29 cellular contexts compared by ENCODE assay signal in the genomic region with DNA sequence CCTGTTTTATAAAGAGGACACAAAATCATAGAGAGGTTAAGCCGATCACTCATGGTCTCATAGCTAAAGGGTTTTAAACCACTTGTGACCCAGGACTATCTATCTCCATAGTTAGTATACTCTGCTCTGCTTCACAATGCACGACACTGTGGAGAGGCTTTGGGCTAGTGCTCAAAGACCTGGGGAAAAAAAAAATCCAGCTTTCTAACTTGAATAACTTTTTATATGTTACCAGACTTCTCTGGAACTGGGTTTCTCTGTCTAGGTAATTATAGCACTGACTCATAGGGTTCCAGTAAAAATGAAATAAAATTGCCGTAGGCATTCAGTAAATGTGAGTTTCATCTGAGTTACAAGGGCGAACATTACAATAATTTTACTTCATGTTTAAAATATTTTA.
"Had no signal": no experiment of that assay in that cellular context is flagged by ENCODE, and none has a peak within 500 bp of the region (broad histone marks: within the 10 kb centered on the region; RNA-seq: fewer than 3 reads in every experiment).

No MANE protein-coding gene starts in this region.

- H3K36me3 Mint-ChIP-seq: immature natural killer cell; naive thymus-derived CD8-positive, alpha-beta T cell; neural progenitor cell; stimulated activated memory B cell treated with anti-CD40 and anti-IgM and Interleukin-4, amounts not matched to agents 10 μg/mL and 1 μg/mL and 100 μg/mL, for 72 hours; type B pancreatic cell had no signal

- H3K4me1 Mint-ChIP-seq: immature natural killer cell; naive thymus-derived CD8-positive, alpha-beta T cell; nephron; neural progenitor cell; stimulated activated memory B cell treated with anti-CD40 and anti-IgM and Interleukin-4, amounts not matched to agents 10 μg/mL and 1 μg/mL and 100 μg/mL, for 72 hours; stimulated activated naive CD8-positive, alpha-beta T cell treated with anti-CD3 and anti-CD28 coated beads, Interleukin-15, amount 100 ng/mL, for 72 hours had no signal

- H3K27ac Mint-ChIP-seq: immature natural killer cell; naive thymus-derived CD8-positive, alpha-beta T cell; nephron; neural progenitor cell; stimulated activated memory B cell treated with anti-CD40 and anti-IgM and Interleukin-4, amounts not matched to agents 10 μg/mL and 1 μg/mL and 100 μg/mL, for 72 hours; stimulated activated naive CD8-positive, alpha-beta T cell treated with anti-CD3 and anti-CD28 coated beads, Interleukin-15, amount 100 ng/mL, for 72 hours; type B pancreatic cell had no signal

- H3K27me3 Mint-ChIP-seq: naive thymus-derived CD8-positive, alpha-beta T cell; stimulated activated memory B cell treated with anti-CD40 and anti-IgM and Interleukin-4, amounts not matched to agents 10 μg/mL and 1 μg/mL and 100 μg/mL, for 72 hours; stimulated activated naive CD8-positive, alpha-beta T cell treated with anti-CD3 and anti-CD28 coated beads, Interleukin-15, amount 100 ng/mL, for 72 hours; type B pancreatic cell had no signal

- H3K4me1 ChIP-seq: left lung, lower lobe of right lung, neural progenitor cell, parathyroid adenoma, psoas muscle, right atrium auricular region, right lobe of liver, tibial nerve, uterus had no signal

- H2AFZ ChIP-seq: neural progenitor cell, parathyroid adenoma had no signal

- H3K9me3 Mint-ChIP-seq: stimulated activated memory B cell treated with anti-CD40 and anti-IgM and Interleukin-4, amounts not matched to agents 10 μg/mL and 1 μg/mL and 100 μg/mL, for 72 hours; type B pancreatic cell had no signal

- H3K27ac ChIP-seq: left lung, lower lobe of right lung, neural progenitor cell, neutrophil, parathyroid adenoma, psoas muscle, right atrium auricular region, right lobe of liver, tibial nerve, uterus had no signal

- DNase-seq: hypothalamus; immature natural killer cell; kidney; left colon; left lung; lower lobe of right lung; mammary epithelial cell; mesenchymal stem cell; naive thymus-derived CD8-positive, alpha-beta T cell; occipital lobe; psoas muscle; right lobe of liver; stimulated activated CD4-positive, alpha-beta T cell treated with anti-CD3 and anti-CD28 coated beads, Interleukin-1b, Interleukin-23, amount 100 ng/mL, for 48 hours; stimulated activated CD4-positive, alpha-beta T cell treated with anti-CD3 and anti-CD28 coated beads, Interleukin-2, amount 100 ng/mL, for 48 hours; stimulated activated CD4-positive, alpha-beta T cell treated with anti-CD3 and anti-CD28 coated beads, Interleukin-4, amount 100 ng/mL, for 4 hours; stimulated activated CD8-positive, alpha-beta memory T cell treated with anti-CD3 and anti-CD28 coated beads, Interleukin-4, amount 100 ng/mL, for 48 hours; stimulated activated naive CD4-positive, alpha-beta T cell treated with Interleukin-2 at 50 U/mL for 16 hours; stimulated activated naive CD8-positive, alpha-beta T cell treated with anti-CD3 and anti-CD28 coated beads, Interleukin-15, amount 100 ng/mL, for 72 hours; substantia nigra; uterus had no signal

- H3K79me2 ChIP-seq: parathyroid adenoma had no signal

- H3K36me3 ChIP-seq: left lung, lower lobe of right lung, neural progenitor cell, neutrophil, right atrium auricular region, right lobe of liver, tibial nerve, uterus had no signal

- H3K4me3 ChIP-seq: left lung, lower lobe of right lung, neural progenitor cell, psoas muscle, right atrium auricular region, right lobe of liver, smooth muscle cell, tibial nerve, uterus had no signal

- H3K27me3 ChIP-seq: left lung, neural progenitor cell, neutrophil, right atrium auricular region, right lobe of liver, tibial nerve, uterus had no signal

- H3K4me3 Mint-ChIP-seq: immature natural killer cell; naive thymus-derived CD8-positive, alpha-beta T cell; nephron; neural progenitor cell; stimulated activated memory B cell treated with anti-CD40 and anti-IgM and Interleukin-4, amounts not matched to agents 10 μg/mL and 1 μg/mL and 100 μg/mL, for 72 hours; stimulated activated naive CD8-positive, alpha-beta T cell treated with anti-CD3 and anti-CD28 coated beads, Interleukin-15, amount 100 ng/mL, for 72 hours; type B pancreatic cell had no signal
